Comparison of ENCODE assay signal across 10 cellular contexts in the genomic region with DNA sequence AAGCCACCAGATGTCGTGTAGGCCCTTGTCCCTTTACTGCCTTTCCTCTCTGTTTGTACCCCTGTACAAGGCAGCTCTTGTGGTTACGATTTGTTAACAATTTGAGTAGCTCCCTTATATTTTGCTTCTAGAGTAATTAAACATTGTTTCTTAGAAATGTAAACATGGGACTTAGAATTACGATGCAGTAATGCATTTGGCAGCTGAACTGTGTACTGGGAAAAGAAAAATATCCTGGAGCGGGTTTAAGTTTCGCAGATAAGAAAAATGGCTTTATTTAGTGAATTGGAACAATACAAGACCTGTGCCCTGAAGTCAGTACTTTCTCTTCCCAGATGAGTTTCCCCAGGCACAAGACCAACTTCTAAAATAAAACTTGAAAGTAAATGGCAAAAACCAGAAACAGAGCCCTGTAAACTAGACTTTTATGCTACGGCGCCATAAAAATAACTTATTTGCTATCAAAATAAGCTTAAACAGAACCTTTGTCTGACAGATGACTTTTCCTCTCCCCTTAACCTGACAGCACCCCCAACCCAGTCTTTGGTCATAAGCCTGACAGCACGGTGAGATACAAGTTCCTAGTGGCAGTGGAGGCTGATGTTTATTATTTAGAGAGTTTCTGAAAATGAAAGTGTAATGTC.
A peak's percentile ranks its signal among the peaks of the same experiment; 100 is the strongest.
DNase-seq lines count a peak whose midpoint lies in the region; ATAC-seq, FAIRE-seq and TF ChIP-seq lines count a peak whose summit lies in the region.
"Had no signal": no experiment of that assay in that cellular context is flagged by ENCODE, and none has a peak within 500 bp of the region (broad histone marks: within the 10 kb centered on the region; RNA-seq: fewer than 3 reads in every experiment).

No MANE protein-coding gene starts in this region.

- H3K27ac ChIP-seq in brain microvascular endothelial cell, result peak overlapping the region; percentile 38
- H3K27ac ChIP-seq: cardiac muscle cell had no signal

- H3K36me3 Mint-ChIP-seq in stimulated activated memory B cell treated with anti-CD40 and anti-IgM and Interleukin-4, amounts not matched to agents 10 μg/mL and 1 μg/mL and 100 μg/mL, for 72 hours, result no peaks in the 10 kb centered on the region

- peaks cover 81% of the 10 kb centered on the region for H3K4me1 Mint-ChIP-seq in stimulated activated memory B cell treated with anti-CD40 and anti-IgM and Interleukin-4, amounts not matched to agents 10 μg/mL and 1 μg/mL and 100 μg/mL, for 72 hours

- no peaks in the 10 kb centered on the region for H3K36me3 ChIP-seq in brain microvascular endothelial cell (replicated peaks)
- H3K36me3 ChIP-seq: cardiac muscle cell had no signal

- peak; percentile 51 for ATAC-seq in left lobe of liver
- ATAC-seq in stimulated activated memory B cell treated with anti-CD40 and anti-IgM and Interleukin-4, amounts not matched to agents 10 μg/mL and 1 μg/mL and 100 μg/mL, for 72 hours, result no peak
- no peak for ATAC-seq in HG02678 (IDR thresholded peaks at IDR 0.05; ENCODE audit: unreplicated experiment)

- no peaks in the 10 kb centered on the region for H3K9me3 Mint-ChIP-seq in stimulated activated memory B cell treated with anti-CD40 and anti-IgM and Interleukin-4, amounts not matched to agents 10 μg/mL and 1 μg/mL and 100 μg/mL, for 72 hours

- peak; percentile 5 for FAIRE-seq in GM12891 (lab: Jason Lieb, UNC)

- in situ Hi-C loops in brain microvascular endothelial cell (cut with HindIII; ENCODE audit: low pct_ligation_motif_present, low sequenced_read_pairs), result no loop called here

- peak overlapping the region; percentile 27 for H3K27ac Mint-ChIP-seq in stimulated activated memory B cell treated with anti-CD40 and anti-IgM and Interleukin-4, amounts not matched to agents 10 μg/mL and 1 μg/mL and 100 μg/mL, for 72 hours

- TF ChIP-seq POLR2A in GM12891 (IDR thresholded peaks at IDR 0.05; ENCODE audit: low read depth, low read length), result no peak

- no peaks in the 10 kb centered on the region for H3K27me3 Mint-ChIP-seq in stimulated activated memory B cell treated with anti-CD40 and anti-IgM and Interleukin-4, amounts not matched to agents 10 μg/mL and 1 μg/mL and 100 μg/mL, for 72 hours

- H3K4me3 ChIP-seq in brain microvascular endothelial cell (ENCODE audit: low read depth, low read length), result no peak overlapping the region
- H3K4me3 ChIP-seq: cardiac muscle cell had no signal

- TF ChIP-seq CTCF in brain microvascular endothelial cell (IDR thresholded peaks at IDR 0.05; ENCODE audit: low read depth, low read length, missing control alignments), result no peak

- H3K4me3 Mint-ChIP-seq in stimulated activated memory B cell treated with anti-CD40 and anti-IgM and Interleukin-4, amounts not matched to agents 10 μg/mL and 1 μg/mL and 100 μg/mL, for 72 hours, result no peak overlapping the region

- DNase-seq in GM12891 (ENCODE audit: insufficient read length, low spot score), result no peak
- DNase-seq in brain microvascular endothelial cell, result no peak
- DNase-seq in left lobe of liver (ENCODE audit: low spot score), result no peak
- DNase-seq in pons (ENCODE audit: low spot score), result no peak
- DNase-seq in T-helper 2 cell, result no peak
- no peak for DNase-seq in NK-92 treated with Interleukin-12 subunit alpha and Interleukin-12 subunit beta, amount 100 ng/mL, for 24 hours (lab: John Stamatoyannopoulos, UW)
- DNase-seq: activated CD4-positive, alpha-beta T cell treated with anti-CD3 and anti-CD28 coated beads, Interleukin-2, amount 50 U/mL, for 4 hours had no signal

- no peaks in the 10 kb centered on the region for H3K27me3 ChIP-seq in brain microvascular endothelial cell (replicated peaks)
- H3K27me3 ChIP-seq: cardiac muscle cell had no signal

TF ChIP-seq in GM12891, 5 proteins besides CTCF, POLR2A, EP300 and RAD21:
- no peak for TF ChIP-seq SPI1 (IDR thresholded peaks at IDR 0.05; ENCODE audit: low read depth, low read length)
- TF ChIP-seq TAF1 (IDR thresholded peaks at IDR 0.05; ENCODE audit: low read depth, low read length), result no peak
- TF ChIP-seq POLR2AphosphoS5 (IDR thresholded peaks at IDR 0.05; ENCODE audit: low read depth, low read length), result no peak
- TF ChIP-seq PAX5 (IDR thresholded peaks at IDR 0.05; ENCODE audit: insufficient read depth, low read length, severe bottlenecking), result no peak
- no peak for TF ChIP-seq POU2F2 (IDR thresholded peaks at IDR 0.05; ENCODE audit: low read depth, low read length)
